ENCODE assay signal across 8 cellular contexts in the genomic region with DNA sequence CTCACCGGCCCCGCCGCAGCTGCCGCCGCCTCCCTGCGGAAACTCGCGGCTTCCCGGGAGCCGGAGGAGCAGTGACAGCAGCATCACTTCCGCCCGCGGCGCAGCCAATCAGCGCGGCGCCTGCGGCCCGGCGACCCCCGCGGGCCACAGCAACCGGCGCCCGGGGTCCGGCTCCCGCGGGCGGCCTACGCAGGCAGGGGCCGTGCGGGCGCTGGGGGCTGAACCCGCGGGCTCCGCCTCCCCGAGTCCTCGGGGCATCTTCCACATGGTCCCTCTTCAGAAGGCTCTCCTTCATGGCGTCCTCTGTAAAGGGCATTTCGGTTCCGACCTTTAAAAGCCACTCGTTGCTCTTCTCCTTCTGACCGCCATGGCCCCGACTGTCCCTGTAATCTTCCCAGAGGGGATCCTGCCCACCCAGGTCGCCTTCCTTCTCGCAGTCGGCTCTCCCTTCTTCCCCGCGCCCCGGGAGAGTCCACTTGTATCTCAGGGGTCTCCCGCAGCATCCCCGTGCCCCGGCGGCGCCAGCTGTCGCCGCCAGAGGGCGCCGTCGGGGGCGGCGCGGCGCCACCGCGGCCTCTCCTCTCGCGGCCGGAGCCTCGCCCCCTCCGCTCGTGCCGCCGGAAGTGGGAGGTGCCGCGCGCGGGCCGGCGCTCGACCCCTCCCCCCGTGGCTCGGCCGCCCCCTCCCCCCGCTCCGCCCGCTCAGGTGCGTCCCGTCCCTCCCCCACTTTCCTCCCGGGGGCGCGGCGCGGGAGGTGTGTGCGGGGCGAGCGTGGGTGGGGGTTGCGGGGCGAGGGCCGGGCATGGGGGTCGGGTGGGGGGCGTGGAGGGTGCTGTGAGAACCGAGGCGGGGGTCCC. TPM values are rescaled to one million over a fixed set of nuclear protein-coding genes. Genes with fewer than 3 reads are reported as not detected.
DNase-seq lines count a peak whose midpoint lies in the region; ATAC-seq and TF ChIP-seq lines count a peak whose summit lies in the region.

PCSK7 (minus strand) TSS at position 52 of the 857 bp plus-strand sequence. CDS start 2,229 bp downstream, outside the sequence.
RNF214 (plus strand) TSS at position 650 of the 857 bp plus-strand sequence. CDS start 1,602 bp downstream, outside the sequence.

- peak; percentile 74 for ATAC-seq in GM21528 (IDR thresholded peaks at IDR 0.05; ENCODE audit: low FRiP score, unreplicated experiment)

- no peaks in the 10 kb centered on the region for H3K27me3 Mint-ChIP-seq in neural crest cell (ENCODE audit: low read depth)

- peaks cover 32% of the 10 kb centered on the region for H3K4me1 Mint-ChIP-seq in neural crest cell

- DNase-seq in DMS53 (lab: John Stamatoyannopoulos, UW), result peak; percentile 91
- peak; percentile 62 for DNase-seq in Jurkat, Clone E6-1 (ENCODE audit: low read depth, low spot score)
- DNase-seq in activated gamma-delta T cell (lab: John Stamatoyannopoulos, UW), result peak; percentile 67
- DNase-seq in fibroblast of villous mesenchyme (ENCODE audit: low read depth), result peak; percentile 68
- peak; percentile 72 for DNase-seq in neural crest cell (ENCODE audit: low read depth, low spot score)

- peak; percentile 71 for TF ChIP-seq POLR2A in Raji (IDR thresholded peaks at IDR 0.05; ENCODE audit: insufficient read depth, low read depth, low read length)

- peak within 1 kb of the TSS; percentile 96 for H3K4me3 ChIP-seq in Jurkat, Clone E6-1 (ENCODE audit: low read length)
- peak within 1 kb of the TSS; percentile 92 for H3K4me3 ChIP-seq in fibroblast of villous mesenchyme (ENCODE audit: low read depth, low read length)
- H3K4me3 ChIP-seq in stomach smooth muscle (ENCODE audit: low read length in 2 of 2), result peak within 1 kb of the TSS; percentile 94 to 95

- no peaks in the 10 kb centered on the region for H3K9me3 Mint-ChIP-seq in neural crest cell

- peaks cover 28% of the 10 kb centered on the region for H3K4me1 ChIP-seq in stomach smooth muscle (ENCODE audit: control insufficient read depth, insufficient read depth, low read length)

- H3K4me3 Mint-ChIP-seq in neural crest cell, result peak within 1 kb of the TSS; percentile 99

- H3K9me3 ChIP-seq in stomach smooth muscle (ENCODE audit: control insufficient read depth in 2 of 2, low read length in 2 of 2), result no peaks in the 10 kb centered on the region

- H3K9ac ChIP-seq in stomach smooth muscle (ENCODE audit: low read length in 2 of 2), result peak within 1 kb of the TSS; percentile 97 to 100

- H3K36me3 ChIP-seq in stomach smooth muscle (ENCODE audit: control insufficient read depth in 2 of 2, insufficient read depth in 2 of 2, low read length in 2 of 2), result peaks cover 24 to 27% of the 10 kb centered on the region in 2 donors

- H3K27me3 ChIP-seq in stomach smooth muscle (ENCODE audit: control insufficient read depth in 1 of 2, insufficient read depth in 2 of 2, low read length in 2 of 2), result no peaks in the 10 kb centered on the region

- peak within 1 kb of the TSS; percentile 99 for H3K27ac Mint-ChIP-seq in neural crest cell (ENCODE audit: unreplicated experiment)

- TF ChIP-seq CTCF in fibroblast of villous mesenchyme (IDR thresholded peaks at IDR 0.05; ENCODE audit: insufficient read depth, low read depth, low read length) (peak; percentile 58), neural crest cell (conservative IDR thresholded peaks at IDR 0.05) (peak; percentile 98)

- peak within 1 kb of the TSS; percentile 95 for H3K27ac ChIP-seq in stomach smooth muscle (ENCODE audit: low read length)

- H3K36me3 Mint-ChIP-seq in neural crest cell (ENCODE audit: low read depth), result peaks cover 3% of the 10 kb centered on the region

RNA-seq across cellular contexts. Expression of gene PCSK7, which starts in this region (rescaled TPM):
- polyA plus RNA-seq in Jurkat, Clone E6-1 (2012; ENCODE audit: insufficient read depth, insufficient read length), result 34.8 TPM
- total RNA-seq in fibroblast of villous mesenchyme, result 44.5 and 60.0 TPM in 2 replicates
- 49.7 and 53.1 TPM in 2 replicates for total RNA-seq in neural crest cell

RNA-seq across cellular contexts. Expression of gene RNF214, which starts in this region (rescaled TPM):
- 25.1 TPM for polyA plus RNA-seq in Jurkat, Clone E6-1 (2012; ENCODE audit: insufficient read depth, insufficient read length)
- total RNA-seq in fibroblast of villous mesenchyme (11.6 and 14.2 TPM in 2 replicates), neural crest cell (47.2 and 47.5 TPM in 2 replicates)

Comparison
In these comparisons a context has a peak if more than half of its experiments do, and no peak if none do; other contexts are left out.
1. Peak in every context shown above with its lines: DNase-seq, ATAC-seq, H3K4me3 ChIP-seq and H3K27ac ChIP-seq.